Comparison of ENCODE assay signal across 8 cellular contexts in genomic region chr22:41469218-41469851, GRCh38. TPM values are rescaled to one million over a fixed set of nuclear protein-coding genes. Genes with fewer than 3 reads are reported as not detected.
DNase-seq lines count a peak whose midpoint lies in the region; ATAC-seq and TF ChIP-seq lines count a peak whose summit lies in the region.

No MANE protein-coding gene starts in this region.

- H3K27me3 Mint-ChIP-seq in activated T-helper 1 cell treated with anti-CD3 and anti-CD28 coated beads, Interleukin-12 subunit alpha, Interleukin-12 subunit beta, Interleukin-2, Interleukin-4 antibody, amounts not matched to agents 30 ng/mL and 10 ng/mL and 1 ng/mL, durations not matched to agents 14 hours and 24 hours and 36 hours (ENCODE audit: insufficient read depth) = no peaks in the 10 kb centered on the region

- H3K9me3 Mint-ChIP-seq in activated T-helper 1 cell treated with anti-CD3 and anti-CD28 coated beads, Interleukin-12 subunit alpha, Interleukin-12 subunit beta, Interleukin-2, Interleukin-4 antibody, amounts not matched to agents 30 ng/mL and 10 ng/mL and 1 ng/mL, durations not matched to agents 14 hours and 24 hours and 36 hours = no peaks in the 10 kb centered on the region

- peak; percentile 3 for ATAC-seq in GM18502 (IDR thresholded peaks at IDR 0.05; ENCODE audit: poor library complexity, unreplicated experiment)
- ATAC-seq in HG03571 (IDR thresholded peaks at IDR 0.05; ENCODE audit: unreplicated experiment) = peak; percentile 12
- ATAC-seq in left cardiac atrium = peak; percentile 10 to 42

- peaks cover 22% of the 10 kb centered on the region for H3K4me1 Mint-ChIP-seq in activated T-helper 1 cell treated with anti-CD3 and anti-CD28 coated beads, Interleukin-12 subunit alpha, Interleukin-12 subunit beta, Interleukin-2, Interleukin-4 antibody, amounts not matched to agents 30 ng/mL and 10 ng/mL and 1 ng/mL, durations not matched to agents 14 hours and 24 hours and 36 hours (ENCODE audit: low read depth)

- peak overlapping the region; percentile 99 for H3K27ac Mint-ChIP-seq in activated T-helper 1 cell treated with anti-CD3 and anti-CD28 coated beads, Interleukin-12 subunit alpha, Interleukin-12 subunit beta, Interleukin-2, Interleukin-4 antibody, amounts not matched to agents 30 ng/mL and 10 ng/mL and 1 ng/mL, durations not matched to agents 14 hours and 24 hours and 36 hours

- peak overlapping the region; percentile 87 for H3K4me3 Mint-ChIP-seq in activated T-helper 1 cell treated with anti-CD3 and anti-CD28 coated beads, Interleukin-12 subunit alpha, Interleukin-12 subunit beta, Interleukin-2, Interleukin-4 antibody, amounts not matched to agents 30 ng/mL and 10 ng/mL and 1 ng/mL, durations not matched to agents 14 hours and 24 hours and 36 hours

- no peak; the same call in 1 of the 2 replicates for TF ChIP-seq CTCF in 22Rv1 (IDR thresholded peaks at IDR 0.05)

- H3K27ac ChIP-seq in 22Rv1 = peak overlapping the region; percentile 84

- H3K36me3 Mint-ChIP-seq in activated T-helper 1 cell treated with anti-CD3 and anti-CD28 coated beads, Interleukin-12 subunit alpha, Interleukin-12 subunit beta, Interleukin-2, Interleukin-4 antibody, amounts not matched to agents 30 ng/mL and 10 ng/mL and 1 ng/mL, durations not matched to agents 14 hours and 24 hours and 36 hours (ENCODE audit: low read depth) = peaks cover 31% of the 10 kb centered on the region

- H3K4me3 ChIP-seq in skeletal muscle cell (ENCODE audit: low read depth, low read length) = peak overlapping the region; percentile 85

- no peak for DNase-seq in activated T-helper 1 cell treated with anti-CD3 and anti-CD28 coated beads, Interleukin-12 subunit alpha, Interleukin-12 subunit beta, Interleukin-2, Interleukin-4 antibody, amounts not matched to agents 30 ng/mL and 10 ng/mL and 1 ng/mL, durations not matched to agents 14 hours and 24 hours and 36 hours (ENCODE audit: low spot score)
- DNase-seq in left cardiac atrium = peak; percentile 51
- no peak for DNase-seq in skeletal muscle cell (ENCODE audit: low read depth)
- no peak for DNase-seq in NCI-H226
- DNase-seq in DMS153 (lab: John Stamatoyannopoulos, UW) = no peak

- intact Hi-C loops in activated T-helper 1 cell treated with anti-CD3 and anti-CD28 coated beads, Interleukin-12 subunit alpha, Interleukin-12 subunit beta, Interleukin-2, Interleukin-4 antibody, amounts not matched to agents 30 ng/mL and 10 ng/mL and 1 ng/mL, durations not matched to agents 14 hours and 24 hours and 36 hours (cut with micrococcal nuclease) = loop anchor here (1.0 to 2.0 kb wide), 4 partner anchors 121 to 613 kb away; partner anchors contain the start of genes L3MBTL2 and ST13
- intact Hi-C loops in left cardiac atrium (cut with DNase I) = no loop called here

RNA-seq across cellular contexts. Expression of gene ACO2, which starts 0.4 kb away (rescaled TPM):
- 99.1 and 101 TPM in 2 replicates for total RNA-seq in activated T-helper 1 cell treated with anti-CD3 and anti-CD28 coated beads, Interleukin-12 subunit alpha, Interleukin-12 subunit beta, Interleukin-2, Interleukin-4 antibody, amounts not matched to agents 30 ng/mL and 10 ng/mL and 1 ng/mL, durations not matched to agents 14 hours and 24 hours and 36 hours
- total RNA-seq in left cardiac atrium = 100 to 1,000 TPM; 415 to 523 TPM

RNA-seq across cellular contexts. Expression of gene PHF5A, which starts 0.8 kb away (rescaled TPM):
- total RNA-seq in activated T-helper 1 cell treated with anti-CD3 and anti-CD28 coated beads, Interleukin-12 subunit alpha, Interleukin-12 subunit beta, Interleukin-2, Interleukin-4 antibody, amounts not matched to agents 30 ng/mL and 10 ng/mL and 1 ng/mL, durations not matched to agents 14 hours and 24 hours and 36 hours = 83.7 and 96.8 TPM in 2 replicates
- 10 to 100 TPM; 22.8 to 28.1 TPM for total RNA-seq in left cardiac atrium

RNA-seq across cellular contexts. Expression of gene TOB2, which starts 22.7 kb away (rescaled TPM):
- total RNA-seq in activated T-helper 1 cell treated with anti-CD3 and anti-CD28 coated beads, Interleukin-12 subunit alpha, Interleukin-12 subunit beta, Interleukin-2, Interleukin-4 antibody, amounts not matched to agents 30 ng/mL and 10 ng/mL and 1 ng/mL, durations not matched to agents 14 hours and 24 hours and 36 hours = 46.0 and 46.4 TPM in 2 replicates
- total RNA-seq in left cardiac atrium = 10 to 100 TPM; 57.4 to 63.1 TPM
